Comparison of ENCODE assay signal across 1 cellular context in the genomic region with DNA sequence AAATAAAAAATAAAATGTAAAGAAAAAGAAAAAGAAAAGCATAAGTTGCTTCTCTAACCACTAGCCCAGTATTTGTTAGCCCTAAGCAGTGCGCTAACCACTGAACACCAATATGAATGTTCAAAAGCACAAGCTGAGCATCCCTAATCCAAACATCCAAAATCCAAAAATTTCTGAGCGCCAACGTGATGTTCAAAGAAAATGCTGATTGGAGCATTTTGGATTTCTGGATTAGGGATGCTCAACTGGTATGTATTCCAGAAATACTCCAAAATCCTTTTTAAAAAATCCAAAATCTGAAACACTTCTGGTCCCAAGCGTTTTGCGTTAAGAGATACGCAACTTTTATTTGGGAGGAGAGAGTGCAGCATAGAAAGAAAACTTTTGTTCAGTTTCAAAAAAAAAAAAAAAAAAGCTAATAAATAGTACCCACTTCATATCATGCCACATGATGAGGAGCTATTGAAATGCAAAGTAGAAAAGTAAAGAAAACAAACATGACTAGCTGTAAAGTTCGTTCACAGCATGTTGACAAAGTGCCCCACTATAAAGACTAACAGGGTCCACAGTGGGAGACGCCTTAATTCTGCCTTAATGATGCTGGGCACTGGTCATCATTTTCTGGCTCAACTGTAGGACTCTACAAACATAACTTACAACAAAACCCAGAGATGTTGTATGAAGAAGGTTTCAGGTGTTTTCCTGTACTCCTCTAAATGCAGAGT.
TF ChIP-seq lines count a peak whose summit lies in the region.

No MANE protein-coding gene starts in this region.

TF ChIP-seq in endothelial cell of umbilical vein, 7 proteins besides CTCF, POLR2A, EP300 and RAD21:
- TF ChIP-seq POLR2AphosphoS5 (IDR thresholded peaks at IDR 0.05; ENCODE audit: insufficient read depth, low read depth, low read length), result no peak
- TF ChIP-seq GATA2 (IDR thresholded peaks at IDR 0.05; ENCODE audit: insufficient read depth, insufficient read length, low read depth, low read length), result no peak
- TF ChIP-seq MAX (IDR thresholded peaks at IDR 0.05; ENCODE audit: insufficient read depth, insufficient read length), result no peak
- TF ChIP-seq MYC (IDR thresholded peaks at IDR 0.05; ENCODE audit: low read depth, low read length), result no peak
- TF ChIP-seq EZH2 (IDR thresholded peaks at IDR 0.05; ENCODE audit: borderline replicate concordance, low read depth, low read length, severe bottlenecking), result no peak
- no peak for TF ChIP-seq FOS (IDR thresholded peaks at IDR 0.05; ENCODE audit: borderline replicate concordance, insufficient read depth, low read length)
- no peak for TF ChIP-seq JUN (IDR thresholded peaks at IDR 0.05; ENCODE audit: borderline replicate concordance, insufficient read depth, insufficient read length, low read depth)
